Comparison of ENCODE assay signal across 1 cellular context in genomic region chr5:160398806-160399205, GRCh38.
TF ChIP-seq lines count a peak whose summit lies in the region.

No MANE protein-coding gene starts in this region.

TF ChIP-seq in GM23338, 12 proteins besides CTCF, POLR2A, EP300 and RAD21 (continued from another document):
- TF ChIP-seq, protein P1, sequence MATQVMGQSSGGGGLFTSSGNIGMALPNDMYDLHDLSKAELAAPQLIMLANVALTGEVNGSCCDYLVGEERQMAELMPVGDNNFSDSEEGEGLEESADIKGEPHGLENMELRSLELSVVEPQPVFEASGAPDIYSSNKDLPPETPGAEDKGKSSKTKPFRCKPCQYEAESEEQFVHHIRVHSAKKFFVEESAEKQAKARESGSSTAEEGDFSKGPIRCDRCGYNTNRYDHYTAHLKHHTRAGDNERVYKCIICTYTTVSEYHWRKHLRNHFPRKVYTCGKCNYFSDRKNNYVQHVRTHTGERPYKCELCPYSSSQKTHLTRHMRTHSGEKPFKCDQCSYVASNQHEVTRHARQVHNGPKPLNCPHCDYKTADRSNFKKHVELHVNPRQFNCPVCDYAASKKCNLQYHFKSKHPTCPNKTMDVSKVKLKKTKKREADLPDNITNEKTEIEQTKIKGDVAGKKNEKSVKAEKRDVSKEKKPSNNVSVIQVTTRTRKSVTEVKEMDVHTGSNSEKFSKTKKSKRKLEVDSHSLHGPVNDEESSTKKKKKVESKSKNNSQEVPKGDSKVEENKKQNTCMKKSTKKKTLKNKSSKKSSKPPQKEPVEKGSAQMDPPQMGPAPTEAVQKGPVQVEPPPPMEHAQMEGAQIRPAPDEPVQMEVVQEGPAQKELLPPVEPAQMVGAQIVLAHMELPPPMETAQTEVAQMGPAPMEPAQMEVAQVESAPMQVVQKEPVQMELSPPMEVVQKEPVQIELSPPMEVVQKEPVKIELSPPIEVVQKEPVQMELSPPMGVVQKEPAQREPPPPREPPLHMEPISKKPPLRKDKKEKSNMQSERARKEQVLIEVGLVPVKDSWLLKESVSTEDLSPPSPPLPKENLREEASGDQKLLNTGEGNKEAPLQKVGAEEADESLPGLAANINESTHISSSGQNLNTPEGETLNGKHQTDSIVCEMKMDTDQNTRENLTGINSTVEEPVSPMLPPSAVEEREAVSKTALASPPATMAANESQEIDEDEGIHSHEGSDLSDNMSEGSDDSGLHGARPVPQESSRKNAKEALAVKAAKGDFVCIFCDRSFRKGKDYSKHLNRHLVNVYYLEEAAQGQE (IDR thresholded peaks at IDR 0.05; ENCODE audit: unreplicated experiment), result no peak
- TF ChIP-seq ETS1 (IDR thresholded peaks at IDR 0.05) (no peak), CREB1 (CRISPR knock-in tag; IDR thresholded peaks at IDR 0.05; ENCODE audit: low read depth) (no peak), ZNF462 (CRISPR knock-in tag; IDR thresholded peaks at IDR 0.05) (no peak)
